In the genomic region with DNA sequence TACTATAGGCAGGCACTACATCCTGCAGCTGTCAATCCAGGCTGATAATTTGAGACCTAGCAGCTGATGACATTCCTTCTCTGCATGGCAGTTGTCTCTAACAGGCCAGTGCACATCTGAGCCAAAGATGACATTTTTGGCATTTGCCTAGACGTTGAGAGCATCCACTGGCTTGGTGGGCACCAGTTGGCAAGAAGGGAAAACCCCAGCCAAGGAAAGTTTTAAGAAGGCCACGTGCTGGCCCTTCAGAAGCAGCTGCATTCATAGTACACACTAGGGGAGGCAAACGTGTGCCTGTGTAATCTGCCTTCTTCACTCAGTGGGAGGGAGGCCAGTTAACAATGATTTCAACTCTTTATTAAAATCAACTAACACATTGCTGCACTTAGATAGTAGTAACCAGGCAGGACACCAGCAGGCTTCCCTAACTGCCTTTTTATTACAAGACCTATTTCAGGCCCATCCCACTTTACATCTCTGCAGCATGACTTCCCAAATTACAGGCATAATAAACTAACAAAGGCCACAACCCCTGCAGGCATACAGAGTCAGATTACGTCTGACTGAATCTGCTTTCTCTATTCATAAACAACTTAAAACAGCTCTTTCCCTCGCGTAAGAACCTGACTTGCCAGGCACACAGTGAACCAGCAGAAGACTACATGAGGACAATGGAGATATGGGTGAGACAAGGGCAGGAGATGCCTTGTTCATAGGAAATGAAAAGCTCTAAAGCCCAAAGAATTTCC, we compare ENCODE assay signal across 9 cellular contexts.
A peak's percentile ranks its signal among the peaks of the same experiment; 100 is the strongest.
DNase-seq lines count a peak whose midpoint lies in the region; ATAC-seq and TF ChIP-seq lines count a peak whose summit lies in the region.
"Had no signal": no experiment of that assay in that cellular context is flagged by ENCODE, and none has a peak within 500 bp of the region (broad histone marks: within the 10 kb centered on the region; RNA-seq: fewer than 3 reads in every experiment).

No MANE protein-coding gene starts in this region.

- ATAC-seq in GM21619 (IDR thresholded peaks at IDR 0.05; ENCODE audit: unreplicated experiment) (no peak), HG02852 (IDR thresholded peaks at IDR 0.05; ENCODE audit: unreplicated experiment) (no peak)

- no peak overlapping the region for H3K4me3 ChIP-seq in AG09309 (ENCODE audit: control insufficient read depth, low read depth, low read length)
- peak overlapping the region; percentile 5 to 48 for H3K4me3 ChIP-seq in duodenal mucosa (ENCODE audit: low read depth in 1 of 2, low read length in 2 of 2)
- H3K4me3 ChIP-seq in mucosa of rectum (ENCODE audit: low read length in 2 of 2) = peak overlapping the region; percentile 18 to 48

- H3K27ac ChIP-seq in duodenal mucosa (ENCODE audit: low read depth, low read length) (peak overlapping the region; percentile 55), mucosa of rectum (ENCODE audit: low read depth in 2 of 2, low read length in 2 of 2) (peak overlapping the region; percentile 66 to 73)

- H3K9ac ChIP-seq in duodenal mucosa (ENCODE audit: low read depth in 1 of 2, low read length in 2 of 2) (peak overlapping the region in 1 of 2 donors; percentile 55), mucosa of rectum (ENCODE audit: low read depth in 1 of 2, low read length in 2 of 2) (peak overlapping the region in 1 of 2 donors; percentile 34)

- H3K27me3 ChIP-seq in duodenal mucosa (ENCODE audit: control insufficient read depth in 1 of 2, insufficient read depth in 2 of 2, low read length in 2 of 2) = no peaks in the 10 kb centered on the region
- no peaks in the 10 kb centered on the region for H3K27me3 ChIP-seq in mucosa of rectum (ENCODE audit: control insufficient read depth in 2 of 2, insufficient read depth in 2 of 2, low read length in 2 of 2)

- H3K36me3 ChIP-seq in duodenal mucosa (ENCODE audit: control insufficient read depth in 1 of 2, insufficient read depth in 2 of 2, low read length in 2 of 2) (no peaks in the 10 kb centered on the region), mucosa of rectum (ENCODE audit: control insufficient read depth in 2 of 2, insufficient read depth in 2 of 2, low read length in 2 of 2) (no peaks in the 10 kb centered on the region)

- H3K4me1 ChIP-seq in duodenal mucosa (ENCODE audit: control insufficient read depth in 1 of 2, insufficient read depth in 2 of 2, low read length in 2 of 2) = peaks cover 24 to 26% of the 10 kb centered on the region in 2 donors
- peaks cover 16 to 35% of the 10 kb centered on the region in 2 donors for H3K4me1 ChIP-seq in mucosa of rectum (ENCODE audit: control insufficient read depth in 2 of 2, insufficient read depth in 2 of 2, low read length in 2 of 2)

- H3K9me3 ChIP-seq in duodenal mucosa (ENCODE audit: control insufficient read depth in 1 of 2, low read length in 2 of 2) (no peaks in the 10 kb centered on the region), mucosa of rectum (ENCODE audit: control insufficient read depth in 2 of 2, low read length in 2 of 2) (no peaks in the 10 kb centered on the region)

- DNase-seq in AG09309 (ENCODE audit: low read depth) (peak; percentile 16), NCI-H2081 treated with DMSO at 0.1 percent for 48 hours (lab: John Stamatoyannopoulos, UW) (peak; percentile 50)
- DNase-seq in activated effector memory CD4-positive, alpha-beta T cell treated with Interleukin-2 at 50 U/mL for 16 hours = no peak
- DNase-seq in stimulated activated CD4-positive, alpha-beta T cell treated with anti-CD3 and anti-CD28 coated beads, Interleukin-2, amount 100 ng/mL, for 24 hours = no peak
- DNase-seq: C1 segment of cervical spinal cord had no signal

- no peak for TF ChIP-seq CTCF in AG09309 (IDR thresholded peaks at IDR 0.05; ENCODE audit: control insufficient read depth, insufficient read depth, low read depth, low read length, missing control alignments)

Comparison
In these comparisons a context has a peak if more than half of its experiments do, and no peak if none do; other contexts are left out.
1. DNase-seq: peak in AG09309 (single experiment) and NCI-H2081 treated with DMSO at 0.1 percent for 48 hours (single experiment); none in activated effector memory CD4-positive, alpha-beta T cell treated with Interleukin-2 at 50 U/mL for 16 hours (single experiment) and stimulated activated CD4-positive, alpha-beta T cell treated with anti-CD3 and anti-CD28 coated beads, Interleukin-2, amount 100 ng/mL, for 24 hours (0 of 2).